1 cellular context compared by ENCODE assay signal in genomic region chrX:107673933-107674479, GRCh38.
TF ChIP-seq lines count a peak whose summit lies in the region.

No MANE protein-coding gene starts in this region.

TF ChIP-seq in GM12878, 131 proteins besides CTCF, POLR2A, EP300 and RAD21 (continued from another document):
- TF ChIP-seq PAX5 (IDR thresholded peaks at IDR 0.05; ENCODE audit: borderline replicate concordance, low read depth, low read length) (peak; percentile 69; the same call in 1 of the 2 replicates), NFIC (IDR thresholded peaks at IDR 0.05; ENCODE audit: low read depth, low read length) (no peak), POLR2AphosphoS2 (IDR thresholded peaks at IDR 0.05; ENCODE audit: low read depth, low read length) (no peak), BRCA1 (IDR thresholded peaks at IDR 0.05; ENCODE audit: low read depth, low read length) (no peak), MEF2B (IDR thresholded peaks at IDR 0.05; ENCODE audit: partially characterized antibody, poor library complexity, severe bottlenecking) (peak; percentile 96)
